Comparison of ENCODE assay signal across 28 cellular contexts in the genomic region with DNA sequence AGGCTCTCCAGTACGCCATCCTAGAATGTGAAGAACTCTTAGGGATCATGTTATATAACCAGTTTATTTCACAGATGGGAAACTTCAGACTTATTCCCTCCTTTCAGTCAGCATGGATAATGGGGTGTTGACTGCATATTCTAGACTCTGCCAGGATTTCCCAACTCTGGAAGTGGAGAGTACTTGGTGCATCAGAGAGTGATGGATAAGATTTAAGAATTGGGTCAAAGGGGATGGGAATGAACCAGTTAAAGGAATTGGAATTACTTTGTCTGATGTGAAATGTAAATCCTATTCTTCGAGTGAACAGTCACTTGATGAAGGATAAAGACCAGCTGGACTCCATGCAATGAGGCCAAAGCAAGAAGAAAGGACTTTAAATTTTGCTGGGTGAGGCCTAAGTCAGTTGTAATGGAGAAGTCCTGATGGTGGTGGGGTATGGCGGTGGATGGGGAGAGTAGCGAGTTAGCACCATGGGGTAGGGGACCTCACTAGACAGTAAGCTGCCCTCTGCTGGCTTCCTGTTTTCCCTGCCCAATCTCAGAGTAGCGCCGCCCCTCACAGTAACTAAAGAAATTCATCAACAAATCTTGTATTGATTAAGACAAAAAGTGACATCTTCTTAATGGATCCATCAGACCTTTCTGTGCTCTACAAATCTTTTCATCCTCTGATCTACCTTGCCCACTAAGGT. TPM values are rescaled to one million over a fixed set of nuclear protein-coding genes. Genes with fewer than 3 reads are reported as not detected.
DNase-seq lines count a peak whose midpoint lies in the region; ATAC-seq and TF ChIP-seq lines count a peak whose summit lies in the region.
"Had no signal": no experiment of that assay in that cellular context is flagged by ENCODE, and none has a peak within 500 bp of the region (broad histone marks: within the 10 kb centered on the region; RNA-seq: fewer than 3 reads in every experiment).

No MANE protein-coding gene starts in this region.

- H3K27me3 ChIP-seq in Loucy (ENCODE audit: insufficient read depth, low read length, poor library complexity, severe bottlenecking) (peaks cover 13% of the 10 kb centered on the region), brain microvascular endothelial cell (replicated peaks) (peaks cover 3% of the 10 kb centered on the region), spleen (replicated peaks in 1 of 7) (peaks cover 0 to 22% (median 0%) of the 10 kb centered on the region in 7 donors)
- H3K27me3 ChIP-seq: gastrocnemius medialis, ovary had no signal

- DNase-seq in activated CD8-positive, alpha-beta T cell treated with anti-CD3 and anti-CD28 coated beads for 36 hours, result peak; percentile 5
- no peak for DNase-seq in activated CD8-positive, alpha-beta T cell treated with anti-CD3 and anti-CD28 coated beads, Interleukin-2, amount 10 ng/mL, durations not matched to agents 7 days and 5 days
- no peak for DNase-seq in brain microvascular endothelial cell
- DNase-seq in spleen, result no peak
- DNase-seq in substantia nigra (lab: John Stamatoyannopoulos, UW), result no peak
- no peak for DNase-seq in OCI-M1 (lab: John Stamatoyannopoulos, UW)
- DNase-seq in cerebellar cortex (ENCODE audit: low spot score), result no peak
- DNase-seq: activated B cell treated with CpG ODN at 0.5 μM for 24 hours; activated CD4-positive, alpha-beta memory T cell treated with anti-CD3 and anti-CD28 coated beads for 36 hours; BE2C; DMS79; gastrocnemius medialis; hypothalamus; KBM-7; left ventricle myocardium superior; NCI-H1694; NCI-H2171 treated with DMSO at 0.1 percent for 48 hours; NCI-H526; ovary; retina; RPMI8226; stimulated activated CD4-positive, alpha-beta T cell treated with anti-CD3 and anti-CD28 coated beads, Interleukin-2, amount 100 ng/mL, for 48 hours had no signal

- no peaks in the 10 kb centered on the region for H3K4me1 Mint-ChIP-seq in activated CD8-positive, alpha-beta T cell treated with anti-CD3 and anti-CD28 coated beads for 36 hours (ENCODE audit: low read depth)
- no peaks in the 10 kb centered on the region for H3K4me1 Mint-ChIP-seq in activated CD8-positive, alpha-beta T cell treated with anti-CD3 and anti-CD28 coated beads, Interleukin-2, amount 10 ng/mL, durations not matched to agents 7 days and 5 days (ENCODE audit: low read depth)
- H3K4me1 Mint-ChIP-seq: activated B cell treated with CpG ODN at 0.5 μM for 24 hours; stimulated activated effector memory CD8-positive, alpha-beta T cell treated with anti-CD3 and anti-CD28 coated beads, Interleukin-12 subunit alpha, Interleukin-12 subunit beta, amount 100 ng/mL, for 72 hours had no signal

- no peak overlapping the region for H3K4me2 ChIP-seq in Loucy (ENCODE audit: low read depth, low read length, poor library complexity, severe bottlenecking)

- no peaks in the 10 kb centered on the region for H3K79me2 ChIP-seq in Loucy (ENCODE audit: insufficient read depth, low read length)

- POLR2A ChIA-PET in activated CD8-positive, alpha-beta T cell treated with anti-CD3 and anti-CD28 coated beads for 36 hours (lab: Charles Lee), result no interaction called here
- POLR2A ChIA-PET in activated CD8-positive, alpha-beta T cell treated with anti-CD3 and anti-CD28 coated beads, Interleukin-2, amount 10 ng/mL, durations not matched to agents 7 days and 5 days (lab: Charles Lee), result no interaction called here

- H3K4me1 ChIP-seq in Loucy (ENCODE audit: insufficient read depth, low read length, poor library complexity, severe bottlenecking) (peaks cover 12% of the 10 kb centered on the region), spleen (peaks cover 0 to 6% (median 0%) of the 10 kb centered on the region in 6 donors)
- H3K4me1 ChIP-seq: BE2C, gastrocnemius medialis had no signal

- no peaks in the 10 kb centered on the region for H3K36me3 Mint-ChIP-seq in activated CD8-positive, alpha-beta T cell treated with anti-CD3 and anti-CD28 coated beads for 36 hours (ENCODE audit: low read depth)
- no peaks in the 10 kb centered on the region for H3K36me3 Mint-ChIP-seq in activated CD8-positive, alpha-beta T cell treated with anti-CD3 and anti-CD28 coated beads, Interleukin-2, amount 10 ng/mL, durations not matched to agents 7 days and 5 days (ENCODE audit: low read depth)
- H3K36me3 Mint-ChIP-seq: activated CD4-positive, alpha-beta memory T cell treated with anti-CD3 and anti-CD28 coated beads for 36 hours; brain; natural killer cell treated with Interleukin-12 subunit alpha and Interleukin-12 subunit beta and Interleukin-15 and Interleukin-18, amount 100 ng/mL, for 72 hours; stimulated activated effector memory CD8-positive, alpha-beta T cell treated with anti-CD3 and anti-CD28 coated beads, Interleukin-12 subunit alpha, Interleukin-12 subunit beta, amount 100 ng/mL, for 72 hours had no signal

- in situ Hi-C loops in brain microvascular endothelial cell (cut with HindIII; ENCODE audit: low pct_ligation_motif_present, low sequenced_read_pairs), result no loop called here

- H4K20me1 ChIP-seq in Loucy (ENCODE audit: insufficient read depth, low read length, poor library complexity, severe bottlenecking), result no peaks in the 10 kb centered on the region

- H3K9me3 ChIP-seq in Loucy (ENCODE audit: insufficient read depth, low read depth, low read length) (no peaks in the 10 kb centered on the region), spleen (no peaks in the 10 kb centered on the region)
- H3K9me3 ChIP-seq: BE2C, gastrocnemius medialis, ovary had no signal

- WGBS in spleen, 5 donors, result 83 to 89% (median 86%) methylated on average over 6 of the region's 6 CpGs

- no peak for TF ChIP-seq CTCF in activated CD8-positive, alpha-beta T cell treated with anti-CD3 and anti-CD28 coated beads for 36 hours (IDR thresholded peaks at IDR 0.05)
- TF ChIP-seq CTCF in Loucy (conservative IDR thresholded peaks at IDR 0.05; ENCODE audit: low read length) (peak; percentile 38), brain microvascular endothelial cell (IDR thresholded peaks at IDR 0.05; ENCODE audit: low read depth, low read length, missing control alignments) (peak; percentile 22), spleen (IDR thresholded peaks at IDR 0.05 in 8 of 11, conservative IDR thresholded peaks at IDR 0.05 in 3 of 11) (no peak)

- H3K36me3 ChIP-seq in Loucy (ENCODE audit: insufficient read depth, low read length) (no peaks in the 10 kb centered on the region), brain microvascular endothelial cell (replicated peaks) (no peaks in the 10 kb centered on the region), spleen (no peaks in the 10 kb centered on the region)
- H3K36me3 ChIP-seq: BE2C, gastrocnemius medialis, ovary had no signal

- CTCF ChIA-PET in activated CD8-positive, alpha-beta T cell treated with anti-CD3 and anti-CD28 coated beads for 36 hours (lab: Charles Lee), result no interaction called here
- CTCF ChIA-PET in activated CD8-positive, alpha-beta T cell treated with anti-CD3 and anti-CD28 coated beads, Interleukin-2, amount 10 ng/mL, durations not matched to agents 7 days and 5 days (lab: Charles Lee), result no interaction called here

- H3K4me3 Mint-ChIP-seq in activated CD8-positive, alpha-beta T cell treated with anti-CD3 and anti-CD28 coated beads for 36 hours, result no peak overlapping the region
- H3K4me3 Mint-ChIP-seq in activated CD8-positive, alpha-beta T cell treated with anti-CD3 and anti-CD28 coated beads, Interleukin-2, amount 10 ng/mL, durations not matched to agents 7 days and 5 days, result no peak overlapping the region
- H3K4me3 Mint-ChIP-seq: activated B cell treated with CpG ODN at 0.5 μM for 24 hours; activated CD4-positive, alpha-beta memory T cell treated with anti-CD3 and anti-CD28 coated beads for 36 hours; brain; natural killer cell treated with Interleukin-12 subunit alpha and Interleukin-12 subunit beta and Interleukin-15 and Interleukin-18, amount 100 ng/mL, for 72 hours; stimulated activated effector memory CD8-positive, alpha-beta T cell treated with anti-CD3 and anti-CD28 coated beads, Interleukin-12 subunit alpha, Interleukin-12 subunit beta, amount 100 ng/mL, for 72 hours; T-helper 2 cell treated with Interferon-gamma antibody and Interleukin-4, amounts not matched to agents 5 μg/mL and 100 μg/mL, for 36 hours had no signal

- no peak for ATAC-seq in activated CD8-positive, alpha-beta T cell treated with anti-CD3 and anti-CD28 coated beads for 36 hours
- ATAC-seq in activated CD8-positive, alpha-beta T cell treated with anti-CD3 and anti-CD28 coated beads, Interleukin-2, amount 10 ng/mL, durations not matched to agents 7 days and 5 days, result no peak
- ATAC-seq: esophagus mucosa; gastrocnemius medialis; left ventricle myocardium superior; natural killer cell treated with Interleukin-12 subunit alpha and Interleukin-12 subunit beta and Interleukin-15 and Interleukin-18, amount 100 ng/mL, for 72 hours; stimulated activated effector memory CD8-positive, alpha-beta T cell treated with anti-CD3 and anti-CD28 coated beads, Interleukin-12 subunit alpha, Interleukin-12 subunit beta, amount 100 ng/mL, for 72 hours had no signal

- H3K27ac ChIP-seq in brain microvascular endothelial cell (no peak overlapping the region), spleen (peak overlapping the region in 5 of 8 donors; percentile 4 to 68 (median 27)), substantia nigra (ENCODE audit: low read depth, low read length, poor library complexity, severe bottlenecking) (no peak overlapping the region)
- H3K27ac ChIP-seq: gastrocnemius medialis, ovary had no signal

- H3K4me3 ChIP-seq in Loucy (ENCODE audit: low read length, poor library complexity, severe bottlenecking) (no peak overlapping the region), brain microvascular endothelial cell (ENCODE audit: low read depth, low read length) (no peak overlapping the region), spleen (no peak overlapping the region)
- H3K4me3 ChIP-seq: gastrocnemius medialis, ovary had no signal

- no peaks in the 10 kb centered on the region for H3K9me2 ChIP-seq in Loucy (replicated peaks; ENCODE audit: low read depth, low read length)

- intact Hi-C loops in activated CD8-positive, alpha-beta T cell treated with anti-CD3 and anti-CD28 coated beads for 36 hours (cut with micrococcal nuclease), result no loop called here
- intact Hi-C loops in spleen (cut with DNase I; ENCODE audit: low total_unique reads), result no loop called here

- H3F3A ChIP-seq in Loucy (ENCODE audit: low read depth), result no peaks in the 10 kb centered on the region

- no peaks in the 10 kb centered on the region for H3K9me3 Mint-ChIP-seq in activated CD8-positive, alpha-beta T cell treated with anti-CD3 and anti-CD28 coated beads for 36 hours
- H3K9me3 Mint-ChIP-seq in activated CD8-positive, alpha-beta T cell treated with anti-CD3 and anti-CD28 coated beads, Interleukin-2, amount 10 ng/mL, durations not matched to agents 7 days and 5 days (ENCODE audit: insufficient read depth), result no peaks in the 10 kb centered on the region
- H3K9me3 Mint-ChIP-seq: activated B cell treated with CpG ODN at 0.5 μM for 24 hours; activated CD4-positive, alpha-beta memory T cell treated with anti-CD3 and anti-CD28 coated beads for 36 hours; brain; natural killer cell treated with Interleukin-12 subunit alpha and Interleukin-12 subunit beta and Interleukin-15 and Interleukin-18, amount 100 ng/mL, for 72 hours; stimulated activated effector memory CD8-positive, alpha-beta T cell treated with anti-CD3 and anti-CD28 coated beads, Interleukin-12 subunit alpha, Interleukin-12 subunit beta, amount 100 ng/mL, for 72 hours; T-helper 2 cell treated with Interferon-gamma antibody and Interleukin-4, amounts not matched to agents 5 μg/mL and 100 μg/mL, for 36 hours had no signal

- no peak overlapping the region for H2AFZ ChIP-seq in Loucy (ENCODE audit: low read length)

- no peak for TF ChIP-seq POLR2A in spleen (IDR thresholded peaks at IDR 0.05)

- no peak overlapping the region for H3K9ac ChIP-seq in Loucy (ENCODE audit: low read depth, low read length, poor library complexity, severe bottlenecking)

- H3K27me3 Mint-ChIP-seq in activated CD8-positive, alpha-beta T cell treated with anti-CD3 and anti-CD28 coated beads for 36 hours, result peaks cover 14% of the 10 kb centered on the region
- H3K27me3 Mint-ChIP-seq in activated CD8-positive, alpha-beta T cell treated with anti-CD3 and anti-CD28 coated beads, Interleukin-2, amount 10 ng/mL, durations not matched to agents 7 days and 5 days (ENCODE audit: low read depth), result peaks cover 32% of the 10 kb centered on the region

- H3K27ac Mint-ChIP-seq in activated CD8-positive, alpha-beta T cell treated with anti-CD3 and anti-CD28 coated beads for 36 hours, result no peak overlapping the region
- no peak overlapping the region for H3K27ac Mint-ChIP-seq in activated CD8-positive, alpha-beta T cell treated with anti-CD3 and anti-CD28 coated beads, Interleukin-2, amount 10 ng/mL, durations not matched to agents 7 days and 5 days
- H3K27ac Mint-ChIP-seq: activated B cell treated with CpG ODN at 0.5 μM for 24 hours; activated CD4-positive, alpha-beta memory T cell treated with anti-CD3 and anti-CD28 coated beads for 36 hours; brain; natural killer cell treated with Interleukin-12 subunit alpha and Interleukin-12 subunit beta and Interleukin-15 and Interleukin-18, amount 100 ng/mL, for 72 hours; stimulated activated effector memory CD8-positive, alpha-beta T cell treated with anti-CD3 and anti-CD28 coated beads, Interleukin-12 subunit alpha, Interleukin-12 subunit beta, amount 100 ng/mL, for 72 hours; T-helper 2 cell treated with Interferon-gamma antibody and Interleukin-4, amounts not matched to agents 5 μg/mL and 100 μg/mL, for 36 hours had no signal

RNA-seq across cellular contexts. Expression of a gene that starts 7.3 kb away (rescaled TPM):
- total RNA-seq in activated CD8-positive, alpha-beta T cell treated with anti-CD3 and anti-CD28 coated beads for 36 hours, result not detected
- under 1 TPM; 0.31 to 0.32 TPM for total RNA-seq in activated CD8-positive, alpha-beta T cell treated with anti-CD3 and anti-CD28 coated beads, Interleukin-2, amount 10 ng/mL, durations not matched to agents 7 days and 5 days
- 10 to 100 TPM in 6 of 7 donors, 1 to 10 TPM in 1; 4.3 to 89.3 (median 24.2) TPM for total RNA-seq in spleen
- 1 to 10 TPM in 2 of 3 donors, under 1 TPM in 1; 0.55 to 3.5 (median 2.8) TPM for polyA plus RNA-seq in spleen

Comparison
In these comparisons a context has a peak if more than half of its experiments do, and no peak if none do; other contexts are left out.
1. CTCF ChIP-seq: peak in Loucy (single experiment) and brain microvascular endothelial cell (single experiment); none in activated CD8-positive, alpha-beta T cell treated with anti-CD3 and anti-CD28 coated beads for 36 hours (single experiment) and spleen (0 of 11).
2. H3K27ac ChIP-seq: peak in spleen (5 of 8); none in brain microvascular endothelial cell (single experiment) and substantia nigra (single experiment).
3. RNA of a gene that starts 7.3 kb away (total RNA-seq): 4.3 to 89.3 TPM in spleen; 0.31 to 0.32 TPM in activated CD8-positive, alpha-beta T cell treated with anti-CD3 and anti-CD28 coated beads, Interleukin-2, amount 10 ng/mL, durations not matched to agents 7 days and 5 days and not detected in activated CD8-positive, alpha-beta T cell treated with anti-CD3 and anti-CD28 coated beads for 36 hours; every median in the first group is over 4 times any median in the second.